ENCODE assay signal across 25 cellular contexts in genomic region chr1:42385283-42385682, GRCh38. TPM values are rescaled to one million over a fixed set of nuclear protein-coding genes. Genes with fewer than 3 reads are reported as not detected.
DNase-seq lines count a peak whose midpoint lies in the region; ATAC-seq and TF ChIP-seq lines count a peak whose summit lies in the region.
"Had no signal": no experiment of that assay in that cellular context is flagged by ENCODE, and none has a peak within 500 bp of the region (broad histone marks: within the 10 kb centered on the region; RNA-seq: fewer than 3 reads in every experiment).

No MANE protein-coding gene starts in this region.

- peak overlapping the region; percentile 78 for H2AFZ ChIP-seq in ACC112 (ENCODE audit: low read length, unreplicated experiment)

- H3K9me3 ChIP-seq in upper lobe of right lung, result no peaks in the 10 kb centered on the region
- H3K9me3 ChIP-seq: breast epithelium, heart left ventricle, upper lobe of left lung had no signal

- no peak for TF ChIP-seq CTCF in HFF-Myc (IDR thresholded peaks at IDR 0.05; ENCODE audit: low read depth, low read length, missing control alignments)
- no peak for TF ChIP-seq CTCF in upper lobe of right lung (IDR thresholded peaks at IDR 0.05)

- intact Hi-C loops in upper lobe of right lung (cut with DNase I), result no loop called here

- H3K4me1 ChIP-seq in ACC112 (ENCODE audit: control insufficient read depth, insufficient read depth, low read length, unreplicated experiment) (no peaks in the 10 kb centered on the region), upper lobe of right lung (peaks cover 3% of the 10 kb centered on the region)

- peaks cover 47% of the 10 kb centered on the region for H3K27me3 ChIP-seq in ACC112 (ENCODE audit: insufficient read depth, low read length)
- peaks cover 17% of the 10 kb centered on the region for H3K27me3 ChIP-seq in upper lobe of right lung

- no peaks in the 10 kb centered on the region for H3K36me3 ChIP-seq in ACC112 (ENCODE audit: insufficient read depth, low read length)
- no peaks in the 10 kb centered on the region for H3K36me3 ChIP-seq in upper lobe of right lung
- H3K36me3 ChIP-seq: breast epithelium, heart left ventricle, upper lobe of left lung had no signal

- H3K27ac ChIP-seq in ACC112 (ENCODE audit: low read depth, low read length) (no peak overlapping the region), upper lobe of right lung (no peak overlapping the region)
- H3K27ac ChIP-seq: breast epithelium, heart left ventricle, upper lobe of left lung had no signal

- DNase-seq in HFF-Myc (ENCODE audit: extremely low read depth, low read depth), result peak; percentile 1
- DNase-seq in astrocyte of the hippocampus (ENCODE audit: low read depth, low spot score), result peak; percentile 5
- DNase-seq in left kidney (ENCODE audit: low read depth, low spot score), result peak; percentile 3
- DNase-seq in ureter (ENCODE audit: low spot score), result no peak
- no peak for DNase-seq in upper lobe of right lung
- no peak for DNase-seq in amniotic stem cell (lab: John Stamatoyannopoulos, UW)
- DNase-seq: activated CD4-positive, alpha-beta T cell treated with anti-CD3 and anti-CD28 coated beads, Interleukin-2, amount 50 U/mL, for 48 hours; activated T-cell treated with anti-CD3 and anti-CD28 coated beads, Interleukin-2, amount 50 U/mL, for 1 hour; CD8-positive, alpha-beta memory T cell; EL; heart left ventricle; islet precursor cell; Kasumi-1; NCI-H1436; NCI-H226; nephron progenitor cell; NK-92 treated with Interleukin-12 subunit alpha and Interleukin-12 subunit beta, amount 100 ng/mL, for 24 hours; stimulated activated CD4-positive, alpha-beta T cell treated with anti-CD3 and anti-CD28 coated beads, Interleukin-15, amount 100 ng/mL, for 24 hours; stimulated activated naive CD4-positive, alpha-beta T cell treated with Interleukin-2 at 50 U/mL for 16 hours; SW 1271; upper lobe of left lung had no signal

- ATAC-seq in GM19452 (IDR thresholded peaks at IDR 0.05; ENCODE audit: unreplicated experiment) (no peak), upper lobe of right lung (no peak)
- ATAC-seq: esophagus mucosa, heart left ventricle had no signal

- H3K79me2 ChIP-seq in ACC112 (ENCODE audit: control insufficient read depth, insufficient read depth, low read length, unreplicated experiment), result no peaks in the 10 kb centered on the region

- no peak overlapping the region for H3K4me3 ChIP-seq in ACC112 (ENCODE audit: low read depth, low read length)
- no peak overlapping the region for H3K4me3 ChIP-seq in HFF-Myc (replicated peaks; ENCODE audit: low read depth, low read length)
- no peak overlapping the region for H3K4me3 ChIP-seq in upper lobe of right lung
- H3K4me3 ChIP-seq: breast epithelium, heart left ventricle, upper lobe of left lung had no signal

RNA-seq across cellular contexts. Expression of gene RIMKLA, which starts 4.7 kb away (rescaled TPM):
- 2.3 TPM for total RNA-seq in ureter
- 10.4 TPM for total RNA-seq in upper lobe of right lung

RNA-seq across cellular contexts. Expression of gene FOXJ3, which starts 50.2 kb away (rescaled TPM):
- total RNA-seq in ureter, result 71.0 TPM
- 47.0 TPM for total RNA-seq in upper lobe of right lung

Comparison
In these comparisons a context has a peak if more than half of its experiments do, and no peak if none do; other contexts are left out.
1. DNase-seq: peak in HFF-Myc (single experiment), astrocyte of the hippocampus (single experiment) and left kidney (single experiment); none in ureter (single experiment), upper lobe of right lung (single experiment) and amniotic stem cell (single experiment).